In genomic region chr10:70144372-70145110, GRCh38 we compare ENCODE assay signal across 8 cellular contexts. TPM values are rescaled to one million over a fixed set of nuclear protein-coding genes. Genes with fewer than 3 reads are reported as not detected.
DNase-seq lines count a peak whose midpoint lies in the region; ATAC-seq and TF ChIP-seq lines count a peak whose summit lies in the region.

No MANE protein-coding gene starts in this region.

- H3K36me3 ChIP-seq in OCI-LY7 (ENCODE audit: insufficient read depth, low read length) (peaks cover 17% of the 10 kb centered on the region), endodermal cell (ENCODE audit: control insufficient read depth, insufficient read depth, low read length) (peaks cover 10% of the 10 kb centered on the region), ovary (no peaks in the 10 kb centered on the region)

- no peak for ATAC-seq in HG02884 (IDR thresholded peaks at IDR 0.05; ENCODE audit: unreplicated experiment)

- WGBS in endodermal cell (ENCODE audit: insufficient coverage in 1 of 2, insufficient read length in 1 of 2), 2 experiments, result 86 to 87% methylated on average over 13 to 18 of the region's 18 CpGs
- 76 to 85% (median 76%) methylated on average over 18 of the region's 18 CpGs for WGBS in ovary, 3 donors

- TF ChIP-seq POLR2A in ovary (IDR thresholded peaks at IDR 0.05), result no peak

- H3K9me2 ChIP-seq in OCI-LY7 (ENCODE audit: insufficient read depth, low read length), result no peaks in the 10 kb centered on the region

- H3K4me3 ChIP-seq in GM12865 (ENCODE audit: low read depth, low read length), result peak overlapping the region; percentile 57
- H3K4me3 ChIP-seq in OCI-LY7 (ENCODE audit: low read depth, low read length, poor library complexity, severe bottlenecking), result peak overlapping the region; percentile 76
- peak overlapping the region; percentile 71 for H3K4me3 ChIP-seq in endodermal cell (ENCODE audit: low read length)
- peak overlapping the region; percentile 49 for H3K4me3 ChIP-seq in ovary

- H3K4me3 Mint-ChIP-seq in endodermal cell, result peak overlapping the region; percentile 65

- no peak overlapping the region for H3K27ac ChIP-seq in OCI-LY7 (ENCODE audit: low read depth, low read length, poor library complexity, severe bottlenecking)
- H3K27ac ChIP-seq in endodermal cell (ENCODE audit: low read depth, low read length), result no peak overlapping the region
- H3K27ac ChIP-seq in ovary, result peak overlapping the region in 1 of 2 donors; percentile 91

- no peaks in the 10 kb centered on the region for H3K9me3 Mint-ChIP-seq in endodermal cell

- H3K27me3 ChIP-seq in endodermal cell (ENCODE audit: control insufficient read depth, insufficient read depth, low read length, poor library complexity, severe bottlenecking) (peaks cover 8% of the 10 kb centered on the region), ovary (no peaks in the 10 kb centered on the region)

- no peaks in the 10 kb centered on the region for H3K27me3 Mint-ChIP-seq in endodermal cell (ENCODE audit: insufficient read depth)

- TF ChIP-seq CTCF in GM12865 (IDR thresholded peaks at IDR 0.05; ENCODE audit: insufficient read depth, low read depth, low read length, missing control alignments), result no peak
- TF ChIP-seq CTCF in OCI-LY7 (conservative IDR thresholded peaks at IDR 0.05; ENCODE audit: low read length), result no peak
- TF ChIP-seq CTCF in endodermal cell (conservative IDR thresholded peaks at IDR 0.05), result no peak
- no peak for TF ChIP-seq CTCF in ovary (IDR thresholded peaks at IDR 0.05)

- POLR2A ChIA-PET in OCI-LY7 (lab: Charles Lee), result interaction anchor here (0.6 to 1.3 kb wide), 5 partner anchors 18 to 216 kb away, joined by 3 to 4 read pairs (median 3); no protein-coding TSS in a partner anchor

- H3K79me2 ChIP-seq in OCI-LY7 (ENCODE audit: insufficient read depth, low read depth, low read length), result no peaks in the 10 kb centered on the region; the same call in 1 of the 2 replicates

- BruUV-seq in OCI-LY7 (replicated peaks; lab: Mats Ljungman, UMichigan), result no TSS peak

- peak overlapping the region; percentile 90 for H3K4me2 ChIP-seq in OCI-LY7 (ENCODE audit: low read length)

- intact Hi-C loops in OCI-LY7 (cut with micrococcal nuclease; ENCODE audit: unreplicated experiment), result loop anchor here (10.0 kb wide), 1 partner anchor 220 kb away; no protein-coding TSS in a partner anchor
- intact Hi-C loops in ovary (cut with DNase I), result no loop called here

- peaks cover 14% of the 10 kb centered on the region for H3K4me1 Mint-ChIP-seq in endodermal cell

- H3K27ac Mint-ChIP-seq in endodermal cell, result no peak overlapping the region

- H3K36me3 Mint-ChIP-seq in endodermal cell (ENCODE audit: low read depth), result peaks cover 12% of the 10 kb centered on the region

- peaks cover 17% of the 10 kb centered on the region for H3K4me1 ChIP-seq in OCI-LY7 (ENCODE audit: insufficient read depth, low read length, poor library complexity, severe bottlenecking)
- H3K4me1 ChIP-seq in endodermal cell (ENCODE audit: control insufficient read depth, insufficient read depth, low read length), result no peaks in the 10 kb centered on the region
- H3K4me1 ChIP-seq in ovary (ENCODE audit: insufficient read depth), result peaks cover 10% of the 10 kb centered on the region

- H4K20me1 ChIP-seq in OCI-LY7 (ENCODE audit: insufficient read depth, low read length), result no peaks in the 10 kb centered on the region

- CTCF ChIA-PET in OCI-LY7 (lab: Charles Lee; ENCODE audit: unreplicated experiment), result no interaction called here

- TF ChIP-seq EP300 in ovary (IDR thresholded peaks at IDR 0.05), result no peak

- no peak overlapping the region for H3K9ac ChIP-seq in endodermal cell (ENCODE audit: extremely low read depth, low read length, poor library complexity, severe bottlenecking)

- DNase-seq in GM12865 (ENCODE audit: low read depth), result no peak
- no peak for DNase-seq in OCI-LY7 (ENCODE audit: low spot score)
- DNase-seq in endodermal cell, result no peak
- DNase-seq in ovary, result no peak
- no peak for DNase-seq in D341Med (ENCODE audit: low spot score)
- no peak for DNase-seq in DMS79 treated with DMSO at 0.1 percent for 48 hours (lab: John Stamatoyannopoulos, UW)
- DNase-seq in NCI-H82 treated with DMSO at 0.1 percent for 48 hours (lab: John Stamatoyannopoulos, UW; ENCODE audit: unreplicated experiment), result no peak

- no peak overlapping the region for H2AFZ ChIP-seq in OCI-LY7 (ENCODE audit: low read length)

- H3K9me3 ChIP-seq in OCI-LY7 (ENCODE audit: low read length), result no peaks in the 10 kb centered on the region
- no peaks in the 10 kb centered on the region for H3K9me3 ChIP-seq in endodermal cell (ENCODE audit: control insufficient read depth, low read length)
- H3K9me3 ChIP-seq in ovary, result no peaks in the 10 kb centered on the region

RNA-seq across cellular contexts. Expression of gene TYSND1, which starts 2.0 kb away (rescaled TPM):
- 32.5 and 33.4 TPM in 2 replicates for total RNA-seq in OCI-LY7 (2014; rRNA removed; shearing (Covaris generic))
- 47.3 and 48.1 TPM in 2 replicates for total RNA-seq in OCI-LY7 (2022)
- total RNA-seq in endodermal cell, result 10 to 100 TPM; 13.1 to 13.6 TPM
- polyA plus RNA-seq in endodermal cell (2013, experiment 1 of 2), result 6.7 TPM
- 6.8 TPM for polyA plus RNA-seq in endodermal cell (2013, experiment 2 of 2)
- total RNA-seq in ovary, result 10 to 100 TPM; 10.1 to 12.4 (median 12.2) TPM
- polyA plus RNA-seq in ovary, result 1 to 10 TPM; 3.5 to 6.9 TPM

RNA-seq across cellular contexts. Expression of gene AIFM2, which starts 11.9 kb away (rescaled TPM):
- 1.1 and 1.7 TPM in 2 replicates for total RNA-seq in OCI-LY7 (2014; rRNA removed; shearing (Covaris generic))
- total RNA-seq in OCI-LY7 (2022), result 2.4 and 2.6 TPM in 2 replicates
- 1 to 10 TPM; 7.1 to 7.6 TPM for total RNA-seq in endodermal cell
- polyA plus RNA-seq in endodermal cell (2013, experiment 1 of 2), result 0.85 TPM
- 1.2 TPM for polyA plus RNA-seq in endodermal cell (2013, experiment 2 of 2)
- total RNA-seq in ovary, result 10 to 100 TPM in 2 of 7 donors, 1 to 10 TPM in 5; 6.2 to 13.9 (median 8.2) TPM
- 1 to 10 TPM; 5.7 to 6.9 TPM for polyA plus RNA-seq in ovary

RNA-seq across cellular contexts. Expression of gene SAR1A, which starts 25.8 kb away (rescaled TPM):
- 39.4 and 39.5 TPM in 2 replicates for total RNA-seq in OCI-LY7 (2014; rRNA removed; shearing (Covaris generic))
- total RNA-seq in OCI-LY7 (2022) (71.0 and 81.4 TPM in 2 replicates), endodermal cell (100 to 1,000 TPM; 118 to 125 TPM), ovary (100 to 1,000 TPM in 4 of 7 donors, 10 to 100 TPM in 3; 53.9 to 125 (median 105) TPM)
- 71.8 TPM for polyA plus RNA-seq in endodermal cell (2013, experiment 1 of 2)
- 67.7 TPM for polyA plus RNA-seq in endodermal cell (2013, experiment 2 of 2)
- polyA plus RNA-seq in ovary, result 10 to 100 TPM; 38.3 to 60.9 TPM
